Comparison of ENCODE assay signal across 24 cellular contexts in the genomic region with DNA sequence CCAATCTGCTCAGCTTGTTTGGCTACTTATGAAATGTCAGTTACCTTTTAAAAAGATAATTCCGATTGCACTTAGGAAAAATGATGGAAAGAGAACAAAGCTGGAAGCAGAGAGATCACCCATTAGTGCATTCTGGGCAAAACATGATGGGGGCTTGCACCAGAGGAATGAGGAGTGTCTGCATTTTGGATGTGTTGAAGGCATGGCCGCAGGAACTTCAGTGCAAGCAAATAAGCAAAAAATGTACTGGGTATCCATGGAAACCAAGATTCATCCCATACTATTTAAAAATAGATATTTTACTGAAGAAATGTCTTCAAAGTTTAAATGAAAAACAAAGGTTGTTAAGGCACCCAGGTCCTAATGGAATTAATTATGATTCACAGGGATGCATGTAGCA.
"Had no signal": no experiment of that assay in that cellular context is flagged by ENCODE, and none has a peak within 500 bp of the region (broad histone marks: within the 10 kb centered on the region; RNA-seq: fewer than 3 reads in every experiment).

No MANE protein-coding gene starts in this region.

- H3K4me1 ChIP-seq: colonic mucosa, esophagus muscularis mucosa, esophagus squamous epithelium, foreskin keratinocyte, gastrocnemius medialis, gastroesophageal sphincter, heart left ventricle, heart right ventricle had no signal

- H3K27ac ChIP-seq: colonic mucosa, coronary artery, dorsolateral prefrontal cortex, epithelial cell of prostate, esophagus muscularis mucosa, esophagus squamous epithelium, foreskin keratinocyte, gastrocnemius medialis, gastroesophageal sphincter, heart left ventricle, heart right ventricle had no signal

- H3K27me3 ChIP-seq: colonic mucosa, esophagus muscularis mucosa, esophagus squamous epithelium, foreskin keratinocyte, gastrocnemius medialis, gastroesophageal sphincter, heart left ventricle, heart right ventricle had no signal

- H3K4me3 ChIP-seq: colonic mucosa, coronary artery, dorsolateral prefrontal cortex, esophagus muscularis mucosa, esophagus squamous epithelium, gastrocnemius medialis, gastroesophageal sphincter, heart left ventricle, heart right ventricle had no signal

- H3K9me3 ChIP-seq: colonic mucosa, esophagus muscularis mucosa, esophagus squamous epithelium, gastrocnemius medialis, gastroesophageal sphincter had no signal

- DNase-seq: colonic mucosa; cortex of kidney; dermis blood vessel endothelial cell; dorsolateral prefrontal cortex; effector CD4-positive, alpha-beta T cell; effector CD8-positive, alpha-beta T cell; effector memory CD4-positive, alpha-beta T cell; effector memory CD8-positive, alpha-beta T cell; endodermal cell; erythroblast; esophagus squamous epithelium; foreskin fibroblast; foreskin keratinocyte; foreskin melanocyte; gastrocnemius medialis; glutamatergic neuron; head of caudate nucleus; heart left ventricle; heart right ventricle had no signal

- ATAC-seq: effector memory CD8-positive, alpha-beta T cell; esophagus mucosa; foreskin keratinocyte; gastrocnemius medialis; gastroesophageal sphincter; heart left ventricle; heart right ventricle had no signal

- H3K36me3 ChIP-seq: colonic mucosa, esophagus muscularis mucosa, esophagus squamous epithelium, gastrocnemius medialis, gastroesophageal sphincter, heart left ventricle, heart right ventricle had no signal
